Comparison of ENCODE assay signal across 10 cellular contexts in the genomic region with DNA sequence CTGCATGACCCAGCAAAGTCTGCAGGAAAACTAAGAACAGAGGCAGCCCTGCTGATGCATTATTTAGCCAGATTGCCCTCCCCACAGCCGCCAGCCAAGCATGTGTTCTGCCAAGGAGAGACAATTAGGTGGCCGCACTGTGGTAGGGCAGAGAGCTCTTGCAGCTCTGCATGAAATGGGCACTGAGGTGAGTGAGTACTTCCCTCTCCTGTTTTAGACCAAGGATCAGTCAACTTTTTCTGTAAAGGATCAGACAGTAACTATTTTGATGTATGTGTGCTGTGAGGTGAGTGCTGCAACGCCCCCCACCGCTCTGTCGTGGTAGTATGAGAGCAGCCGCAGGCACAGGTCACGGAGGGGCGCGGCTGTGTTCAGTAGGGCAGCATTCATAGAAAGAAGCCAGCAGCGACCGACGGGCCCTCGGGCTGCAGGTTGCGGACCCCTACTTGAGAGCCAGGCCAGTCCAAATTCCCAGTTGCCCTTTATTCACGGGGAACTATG. TPM values are rescaled to one million over a fixed set of nuclear protein-coding genes. Genes with fewer than 3 reads are reported as not detected.
DNase-seq lines count a peak whose midpoint lies in the region; ATAC-seq and TF ChIP-seq lines count a peak whose summit lies in the region.
"Had no signal": no experiment of that assay in that cellular context is flagged by ENCODE, and none has a peak within 500 bp of the region (broad histone marks: within the 10 kb centered on the region; RNA-seq: fewer than 3 reads in every experiment).

No MANE protein-coding gene starts in this region.

- H3K9me3 ChIP-seq in left ventricle myocardium inferior (replicated peaks), result no peaks in the 10 kb centered on the region

- H3K4me1 Mint-ChIP-seq in stimulated activated effector memory CD8-positive, alpha-beta T cell treated with anti-CD3 and anti-CD28 coated beads, Interleukin-12 subunit alpha, Interleukin-12 subunit beta, amount 100 ng/mL, for 72 hours, result no peaks in the 10 kb centered on the region

- peak; percentile 58 for TF ChIP-seq CTCF in left ventricle myocardium inferior (IDR thresholded peaks at IDR 0.05; ENCODE audit: borderline replicate concordance)

- no peaks in the 10 kb centered on the region for H3K27me3 ChIP-seq in left ventricle myocardium inferior (ENCODE audit: low read depth)

- DNase-seq in EH (ENCODE audit: low read depth) (peak; percentile 70), anterior cingulate cortex (lab: John Stamatoyannopoulos, UW) (peak in 41 of 58 donors; percentile 9 to 76 (median 45)), left ventricle myocardium inferior (peak; percentile 63), putamen (ENCODE audit: low spot score) (peak; percentile 33), NCI-H146 (lab: John Stamatoyannopoulos, UW) (no peak)
- no peak for DNase-seq in activated CD8-positive, alpha-beta memory T cell treated with anti-CD3 and anti-CD28 coated beads, Interleukin-2, amount 50 U/mL, for 4 hours
- no peak for DNase-seq in stimulated activated effector memory CD8-positive, alpha-beta T cell treated with anti-CD3 and anti-CD28 coated beads, Interleukin-12 subunit alpha, Interleukin-12 subunit beta, amount 100 ng/mL, for 72 hours (ENCODE audit: low spot score in 2 of 2)

- H3K36me3 Mint-ChIP-seq in stimulated activated effector memory CD8-positive, alpha-beta T cell treated with anti-CD3 and anti-CD28 coated beads, Interleukin-12 subunit alpha, Interleukin-12 subunit beta, amount 100 ng/mL, for 72 hours, result no peaks in the 10 kb centered on the region
- H3K36me3 Mint-ChIP-seq: activated naive CD8-positive, alpha-beta T cell had no signal

- no peaks in the 10 kb centered on the region for H3K9me3 Mint-ChIP-seq in stimulated activated effector memory CD8-positive, alpha-beta T cell treated with anti-CD3 and anti-CD28 coated beads, Interleukin-12 subunit alpha, Interleukin-12 subunit beta, amount 100 ng/mL, for 72 hours

- ATAC-seq in stimulated activated effector memory CD8-positive, alpha-beta T cell treated with anti-CD3 and anti-CD28 coated beads, Interleukin-12 subunit alpha, Interleukin-12 subunit beta, amount 100 ng/mL, for 72 hours, result no peak
- ATAC-seq in HG03039 (IDR thresholded peaks at IDR 0.05; ENCODE audit: unreplicated experiment), result no peak
- ATAC-seq: GM12878 had no signal

- peaks cover 43% of the 10 kb centered on the region for H3K4me1 ChIP-seq in left ventricle myocardium inferior

- H3K27ac Mint-ChIP-seq in stimulated activated effector memory CD8-positive, alpha-beta T cell treated with anti-CD3 and anti-CD28 coated beads, Interleukin-12 subunit alpha, Interleukin-12 subunit beta, amount 100 ng/mL, for 72 hours, result no peak overlapping the region
- H3K27ac Mint-ChIP-seq: activated naive CD8-positive, alpha-beta T cell had no signal

- peak overlapping the region; percentile 46 for H3K4me3 ChIP-seq in left ventricle myocardium inferior
- H3K4me3 ChIP-seq: GM12878 had no signal

- no peak overlapping the region for H3K4me3 Mint-ChIP-seq in stimulated activated effector memory CD8-positive, alpha-beta T cell treated with anti-CD3 and anti-CD28 coated beads, Interleukin-12 subunit alpha, Interleukin-12 subunit beta, amount 100 ng/mL, for 72 hours
- H3K4me3 Mint-ChIP-seq: activated naive CD8-positive, alpha-beta T cell had no signal

- peak overlapping the region; percentile 94 for H3K27ac ChIP-seq in left ventricle myocardium inferior (replicated peaks)

- no peaks in the 10 kb centered on the region for H3K36me3 ChIP-seq in left ventricle myocardium inferior

- intact Hi-C loops in left ventricle myocardium inferior (cut with micrococcal nuclease), result no loop called here

RNA-seq across cellular contexts. Expression of a gene that starts 23.8 kb away (rescaled TPM):
- 23.2 TPM for total RNA-seq in left ventricle myocardium inferior

Comparison
In these comparisons a context has a peak if more than half of its experiments do, and no peak if none do; other contexts are left out.
1. DNase-seq: peak in EH (single experiment), anterior cingulate cortex (41 of 58), left ventricle myocardium inferior (single experiment) and putamen (single experiment); none in NCI-H146 (single experiment), activated CD8-positive, alpha-beta memory T cell treated with anti-CD3 and anti-CD28 coated beads, Interleukin-2, amount 50 U/mL, for 4 hours (single experiment) and stimulated activated effector memory CD8-positive, alpha-beta T cell treated with anti-CD3 and anti-CD28 coated beads, Interleukin-12 subunit alpha, Interleukin-12 subunit beta, amount 100 ng/mL, for 72 hours (0 of 2).